In the genomic region with DNA sequence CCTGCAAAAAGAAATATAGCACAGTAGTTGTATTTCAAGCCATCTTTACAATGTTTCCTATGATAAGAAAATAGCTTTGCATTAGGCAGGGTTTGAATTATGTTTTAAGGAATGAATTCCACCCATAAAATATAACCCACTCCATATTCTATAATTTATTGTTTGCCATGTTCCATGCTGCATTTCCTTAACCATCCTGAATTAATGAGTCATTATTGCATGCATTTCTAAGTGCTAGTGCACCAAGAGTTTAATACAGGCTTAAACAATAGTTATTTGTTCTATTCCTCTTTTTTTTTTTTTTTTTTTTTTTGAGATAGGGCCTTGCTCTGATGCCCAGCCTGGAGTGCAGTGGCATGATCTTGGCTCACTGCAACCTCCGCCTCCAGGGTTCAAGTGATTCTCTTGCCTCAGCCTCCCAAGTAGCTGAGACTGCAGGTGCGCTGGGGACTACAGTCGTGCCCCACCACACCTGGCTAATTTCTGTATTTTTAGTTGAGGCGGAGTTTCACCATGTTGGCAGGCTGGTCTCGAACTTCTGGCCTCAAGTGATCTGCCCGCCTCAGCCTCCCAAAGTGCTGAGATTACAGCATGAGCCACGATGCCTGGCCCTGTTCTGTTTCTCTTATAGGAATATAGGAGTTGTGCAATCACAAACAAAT, we compare ENCODE assay signal across 17 cellular contexts. TPM values are rescaled to one million over a fixed set of nuclear protein-coding genes. Genes with fewer than 3 reads are reported as not detected.
A peak's percentile ranks its signal among the peaks of the same experiment; 100 is the strongest.
DNase-seq lines count a peak whose midpoint lies in the region; ATAC-seq and TF ChIP-seq lines count a peak whose summit lies in the region.
"Had no signal": no experiment of that assay in that cellular context is flagged by ENCODE, and none has a peak within 500 bp of the region (broad histone marks: within the 10 kb centered on the region; RNA-seq: fewer than 3 reads in every experiment).

No MANE protein-coding gene starts in this region.

- H3K4me1 ChIP-seq in left ventricle myocardium inferior: peaks cover 34% of the 10 kb centered on the region
- H3K4me1 ChIP-seq in RWPE2 (ENCODE audit: insufficient read depth, poor library complexity, severe bottlenecking): peaks cover 11% of the 10 kb centered on the region
- no peaks in the 10 kb centered on the region for H3K4me1 ChIP-seq in aorta (ENCODE audit: control insufficient read depth in 1 of 2, insufficient read depth in 2 of 2, low read length in 2 of 2)

- no peaks in the 10 kb centered on the region for H3K27me3 ChIP-seq in left ventricle myocardium inferior (ENCODE audit: low read depth)
- no peaks in the 10 kb centered on the region for H3K27me3 ChIP-seq in RWPE2 (ENCODE audit: insufficient read depth, poor library complexity, severe bottlenecking)
- no peaks in the 10 kb centered on the region for H3K27me3 ChIP-seq in aorta (ENCODE audit: control insufficient read depth in 1 of 2, insufficient read depth in 2 of 2, low read length in 1 of 2)
- H3K27me3 ChIP-seq: upper lobe of right lung had no signal

- DNase-seq in left ventricle myocardium inferior: no peak
- no peak for DNase-seq in Right ventricle myocardium inferior (ENCODE audit: missing footprints)
- no peak for DNase-seq in RWPE2 (ENCODE audit: low spot score)
- peak; percentile 67 for DNase-seq in foreskin melanocyte
- DNase-seq in aorta: no peak
- DNase-seq in hepatic stellate cell (ENCODE audit: low spot score): no peak
- no peak for DNase-seq in middle frontal gyrus (ENCODE audit: extremely low spot score, low spot score)
- DNase-seq in stimulated activated naive CD8-positive, alpha-beta T cell treated with anti-CD3 and anti-CD28 coated beads, Interleukin-15, Interleukin-2, amounts not matched to agents 100 U/mL and 50 U/mL, for 24 hours: no peak
- DNase-seq: activated CD4-positive, alpha-beta T cell treated with anti-CD3 and anti-CD28 coated beads for 4 hours; activated naive CD8-positive, alpha-beta T cell treated with anti-CD3 and anti-CD28 coated beads, Interleukin-2, amount 50 U/mL, for 24 hours; CD8-positive, alpha-beta T cell; GDM1; NCI-H187 treated with DMSO at 0.1 percent for 48 hours; stimulated activated CD4-positive, alpha-beta T cell treated with anti-CD3 and anti-CD28 coated beads, Interleukin-4, amount 100 ng/mL, for 24 hours; T1000; upper lobe of right lung had no signal

- intact Hi-C loops in left ventricle myocardium inferior (cut with micrococcal nuclease) (loop anchor here (5.0 kb wide), 1 partner anchor 77 kb away; no protein-coding TSS in a partner anchor), Right ventricle myocardium inferior (cut with DNase I) (no loop called here), aorta (cut with DNase I) (no loop called here)

- H3K4me3 ChIP-seq in left ventricle myocardium inferior: no peak overlapping the region
- no peak overlapping the region for H3K4me3 ChIP-seq in RWPE2 (ENCODE audit: severe bottlenecking)
- H3K4me3 ChIP-seq in aorta (ENCODE audit: low read length in 2 of 2): no peak overlapping the region
- H3K4me3 ChIP-seq: A549, upper lobe of right lung had no signal

- H3K27ac ChIP-seq in left ventricle myocardium inferior (replicated peaks) (peak overlapping the region; percentile 69), RWPE2 (ENCODE audit: poor library complexity, severe bottlenecking) (peak overlapping the region; percentile 32), aorta (ENCODE audit: low read depth in 1 of 2, low read length in 2 of 2) (peak overlapping the region in 1 of 2 donors; percentile 71)
- H3K27ac ChIP-seq: A549 had no signal

- no peak for ATAC-seq in Right ventricle myocardium inferior
- ATAC-seq in RWPE2 (ENCODE audit: low read depth): 0 out of 3 replicates have a peak, but pooled peaks have one; percentile 21
- peak; percentile 15 for ATAC-seq in aorta (ENCODE audit: low FRiP score)
- no peak for ATAC-seq in stimulated activated naive CD8-positive, alpha-beta T cell treated with anti-CD3 and anti-CD28 coated beads, Interleukin-15, Interleukin-2, amounts not matched to agents 100 U/mL and 50 U/mL, for 24 hours
- ATAC-seq: CD8-positive, alpha-beta T cell had no signal

- no peaks in the 10 kb centered on the region for H3K9me3 ChIP-seq in left ventricle myocardium inferior (replicated peaks)
- H3K9me3 ChIP-seq in RWPE2 (ENCODE audit: severe bottlenecking): no peaks in the 10 kb centered on the region
- H3K9me3 ChIP-seq in aorta (ENCODE audit: control insufficient read depth, low read length): no peaks in the 10 kb centered on the region
- H3K9me3 ChIP-seq: A549, upper lobe of right lung had no signal

- no peak for TF ChIP-seq CTCF in left ventricle myocardium inferior (IDR thresholded peaks at IDR 0.05; ENCODE audit: borderline replicate concordance)
- TF ChIP-seq CTCF in RWPE2 (IDR thresholded peaks at IDR 0.05; ENCODE audit: poor library complexity, severe bottlenecking): no peak

- 77% methylated on average over 7 of the region's 7 CpGs for WGBS in aorta, 2 donors

- H3K36me3 ChIP-seq in left ventricle myocardium inferior: peaks cover 21% of the 10 kb centered on the region
- H3K36me3 ChIP-seq in RWPE2 (ENCODE audit: low read depth): peaks cover 32% of the 10 kb centered on the region
- peaks cover 0 to under 1% of the 10 kb centered on the region in 2 donors for H3K36me3 ChIP-seq in aorta (ENCODE audit: control insufficient read depth in 1 of 2, insufficient read depth in 2 of 2, low read length in 1 of 2)

RNA-seq across cellular contexts. Expression of gene MIGA1, which starts 45.4 kb away (rescaled TPM):
- total RNA-seq in left ventricle myocardium inferior (11.2 TPM), Right ventricle myocardium inferior (9.9 TPM), aorta (10 to 100 TPM; 18.6 to 22.0 TPM)
- polyA plus RNA-seq in aorta: 1 to 10 TPM; 2.5 to 5.6 TPM

Comparison
In these comparisons a context has a peak if more than half of its experiments do, and no peak if none do; other contexts are left out.
1. ATAC-seq: peak in RWPE2 (single experiment) and aorta (single experiment); none in Right ventricle myocardium inferior (single experiment) and stimulated activated naive CD8-positive, alpha-beta T cell treated with anti-CD3 and anti-CD28 coated beads, Interleukin-15, Interleukin-2, amounts not matched to agents 100 U/mL and 50 U/mL, for 24 hours (single experiment).